In genomic region chr15:78540135-78540954, GRCh38 we compare ENCODE assay signal across 8 cellular contexts. TPM values are rescaled to one million over a fixed set of nuclear protein-coding genes. Genes with fewer than 3 reads are reported as not detected.
A peak's percentile ranks its signal among the peaks of the same experiment; 100 is the strongest.
DNase-seq lines count a peak whose midpoint lies in the region; ATAC-seq, FAIRE-seq and TF ChIP-seq lines count a peak whose summit lies in the region.

Gene PSMA4 (plus strand): TSS chr15:78540444. CDS start chr15:78541928, 1,484 bp downstream.

- H3K79me2 ChIP-seq in OCI-LY7 (ENCODE audit: insufficient read depth, low read depth, low read length) = peaks cover 32% of the 10 kb centered on the region

- ATAC-seq in GM21447 (IDR thresholded peaks at IDR 0.05; ENCODE audit: unreplicated experiment) = peak; percentile 71

- TF ChIP-seq CTCF in D721Med (IDR thresholded peaks at IDR 0.05; ENCODE audit: insufficient read depth, missing control alignments) = no peak
- no peak for TF ChIP-seq CTCF in OCI-LY7 (conservative IDR thresholded peaks at IDR 0.05; ENCODE audit: low read length)

- POLR2A ChIA-PET in OCI-LY7 (lab: Charles Lee) = interaction anchor here (0.6 to 2.2 kb wide), 15 partner anchors 10 to 337 kb away, joined by 3 to 13 read pairs (median 4); partner anchors contain the start of gene CHRNA5

- H4K20me1 ChIP-seq in OCI-LY7 (ENCODE audit: insufficient read depth, low read length) = peaks cover 14% of the 10 kb centered on the region; the same call in 1 of the 2 replicates

- H3K9ac ChIP-seq in mucosa of rectum (ENCODE audit: low read depth in 1 of 2, low read length in 2 of 2) = peak within 1 kb of the TSS; percentile 93 to 95

- BruUV-seq in OCI-LY7 (replicated peaks; lab: Mats Ljungman, UMichigan) = no TSS peak

- H3K9me3 ChIP-seq in OCI-LY7 (ENCODE audit: low read length) (no peaks in the 10 kb centered on the region), mucosa of rectum (ENCODE audit: control insufficient read depth in 2 of 2, low read length in 2 of 2) (no peaks in the 10 kb centered on the region)

- peak within 1 kb of the TSS; percentile 93 for H3K4me2 ChIP-seq in OCI-LY7 (ENCODE audit: low read length)

- no peaks in the 10 kb centered on the region for H3K27me3 ChIP-seq in mucosa of rectum (ENCODE audit: control insufficient read depth in 2 of 2, insufficient read depth in 2 of 2, low read length in 2 of 2)

- H2AFZ ChIP-seq in OCI-LY7 (ENCODE audit: low read length) = peak within 1 kb of the TSS; percentile 99

- CTCF ChIA-PET in OCI-LY7 (lab: Charles Lee; ENCODE audit: unreplicated experiment) = interaction anchor here (0.5 to 0.6 kb wide), 2 partner anchors 130 to 201 kb away, joined by 3 to 4 read pairs; no protein-coding TSS in a partner anchor

- peak; percentile 83 for DNase-seq in D721Med (ENCODE audit: insufficient read length, low spot score)
- DNase-seq in HuH-7 (ENCODE audit: low spot score) = peak; percentile 95
- DNase-seq in OCI-LY7 (ENCODE audit: low spot score) = peak; percentile 93
- peak; percentile 96 for DNase-seq in activated T-cell treated with anti-CD3 and anti-CD28 coated beads for 4 hours
- no peak for DNase-seq in epithelial cell of prostate (ENCODE audit: low read depth, low spot score)
- DNase-seq in stimulated activated CD8-positive, alpha-beta memory T cell treated with anti-CD3 and anti-CD28 coated beads, Interleukin-4, amount 100 ng/mL, for 48 hours = peak; percentile 97

- H3K36me3 ChIP-seq in OCI-LY7 (ENCODE audit: insufficient read depth, low read length) (peaks cover 37% of the 10 kb centered on the region), mucosa of rectum (ENCODE audit: control insufficient read depth in 2 of 2, insufficient read depth in 2 of 2, low read length in 2 of 2) (peaks cover 16 to 19% of the 10 kb centered on the region in 2 donors)

- FAIRE-seq in D721Med (lab: Jason Lieb, UNC) = no peak

- H3K4me1 ChIP-seq in OCI-LY7 (ENCODE audit: insufficient read depth, low read length, poor library complexity, severe bottlenecking) = peaks cover 17% of the 10 kb centered on the region
- H3K4me1 ChIP-seq in mucosa of rectum (ENCODE audit: control insufficient read depth in 2 of 2, insufficient read depth in 2 of 2, low read length in 2 of 2) = peaks cover 3 to 11% of the 10 kb centered on the region in 2 donors

- intact Hi-C loops in OCI-LY7 (cut with micrococcal nuclease; ENCODE audit: unreplicated experiment) = loop anchor here (2.0 kb wide), 1 partner anchor 24 kb away; the partner anchor contains the start of gene CHRNA5

- H3K4me3 ChIP-seq in OCI-LY7 (ENCODE audit: low read depth, low read length, poor library complexity, severe bottlenecking) (peak within 1 kb of the TSS; percentile 80), mucosa of rectum (ENCODE audit: low read length in 2 of 2) (peak within 1 kb of the TSS; percentile 90 to 93)

- no peaks in the 10 kb centered on the region for H3K9me2 ChIP-seq in OCI-LY7 (ENCODE audit: insufficient read depth, low read length)

- H3K27ac ChIP-seq in OCI-LY7 (ENCODE audit: low read depth, low read length, poor library complexity, severe bottlenecking) = peak within 1 kb of the TSS; percentile 53
- peak within 1 kb of the TSS; percentile 68 for H3K27ac ChIP-seq in epithelial cell of prostate
- peak within 1 kb of the TSS; percentile 93 to 95 for H3K27ac ChIP-seq in mucosa of rectum (ENCODE audit: low read depth in 2 of 2, low read length in 2 of 2)

RNA-seq across cellular contexts. Expression of gene PSMA4, which starts in this region (rescaled TPM):
- total RNA-seq in OCI-LY7 (2014; rRNA removed; shearing (Covaris generic)) = 186 and 189 TPM in 2 replicates
- total RNA-seq in OCI-LY7 (2022) = 249 and 254 TPM in 2 replicates
